In genomic region chr3:101423984-101424888, GRCh38 we compare ENCODE assay signal across 23 cellular contexts.
DNase-seq lines count a peak whose midpoint lies in the region; ATAC-seq and TF ChIP-seq lines count a peak whose summit lies in the region.
"Had no signal": no experiment of that assay in that cellular context is flagged by ENCODE, and none has a peak within 500 bp of the region (broad histone marks: within the 10 kb centered on the region; RNA-seq: fewer than 3 reads in every experiment).

No MANE protein-coding gene starts in this region.

- CTCF ChIA-PET in activated CD4-positive, alpha-beta T cell treated with anti-CD3 and anti-CD28 coated beads for 36 hours (lab: Charles Lee), result no interaction called here

- H3T11ph ChIP-seq in H9 (ENCODE audit: low read length), result no peak overlapping the region

- no peaks in the 10 kb centered on the region for H4K20me1 ChIP-seq in H9 (ENCODE audit: control insufficient read depth, insufficient read depth, insufficient read length)

- no peak overlapping the region for H3K56ac ChIP-seq in H9 (ENCODE audit: insufficient read length, low read depth, low read length)

- H4K91ac ChIP-seq in H9 (ENCODE audit: insufficient read length, low read depth, low read length) (no peak overlapping the region), neuronal stem cell (ENCODE audit: low read depth, low read length, poor library complexity) (no peak overlapping the region)

- peaks cover 21% of the 10 kb centered on the region for H3K36me3 Mint-ChIP-seq in activated CD4-positive, alpha-beta T cell treated with anti-CD3 and anti-CD28 coated beads for 36 hours (ENCODE audit: low read depth)
- H3K36me3 Mint-ChIP-seq in H9 (ENCODE audit: insufficient read depth in 1 of 3, low read depth in 3 of 3), result peaks cover 4 to 15% (median 7%) of the 10 kb centered on the region in 3 experiments; a peak in 5 of 7 replicates
- peaks cover 11% of the 10 kb centered on the region for H3K36me3 Mint-ChIP-seq in activated naive CD8-positive, alpha-beta T cell treated with anti-CD3 and anti-CD28 coated beads, Interleukin-2, amount 50 U/mL, for 24 hours (ENCODE audit: low read depth)
- peaks cover 2% of the 10 kb centered on the region for H3K36me3 Mint-ChIP-seq in chondrocyte (ENCODE audit: low read depth)

- POLR2A ChIA-PET in activated CD4-positive, alpha-beta T cell treated with anti-CD3 and anti-CD28 coated beads for 36 hours (lab: Charles Lee), result interaction anchor here (0.6 kb wide), 1 partner anchor 88 kb away, joined by 3 read pairs; no protein-coding TSS in a partner anchor

- H3K27me3 Mint-ChIP-seq in activated CD4-positive, alpha-beta T cell treated with anti-CD3 and anti-CD28 coated beads for 36 hours, result no peaks in the 10 kb centered on the region
- no peaks in the 10 kb centered on the region for H3K27me3 Mint-ChIP-seq in H9 (ENCODE audit: low read depth)
- H3K27me3 Mint-ChIP-seq in activated naive CD8-positive, alpha-beta T cell treated with anti-CD3 and anti-CD28 coated beads, Interleukin-2, amount 50 U/mL, for 24 hours, result no peaks in the 10 kb centered on the region
- no peaks in the 10 kb centered on the region for H3K27me3 Mint-ChIP-seq in chondrocyte (ENCODE audit: low read depth)
- H3K27me3 Mint-ChIP-seq: B cell had no signal

- H2AK5ac ChIP-seq in H9 (ENCODE audit: insufficient read length, low read length) (no peak overlapping the region), neuronal stem cell (ENCODE audit: low read depth, low read length) (no peak overlapping the region)

- H3K4me1 ChIP-seq in H9 (ENCODE audit: insufficient read depth, low read length), result no peaks in the 10 kb centered on the region
- no peaks in the 10 kb centered on the region for H3K4me1 ChIP-seq in neuronal stem cell (ENCODE audit: control insufficient read depth in 2 of 2, insufficient read depth in 1 of 2, low read depth in 1 of 2, low read length in 2 of 2)
- H3K4me1 ChIP-seq in thyroid gland, result no peaks in the 10 kb centered on the region
- H3K4me1 ChIP-seq: ascending aorta, psoas muscle had no signal

- H3K36me3 ChIP-seq in neuronal stem cell (replicated peaks in 1 of 2; ENCODE audit: control insufficient read depth in 2 of 2, insufficient read depth in 2 of 2, low read length in 2 of 2), result no peaks in the 10 kb centered on the region
- H3K36me3 ChIP-seq in thyroid gland, result no peaks in the 10 kb centered on the region
- H3K36me3 ChIP-seq: ascending aorta, esophagus muscularis mucosa had no signal

- peak; percentile 79 for ATAC-seq in activated CD4-positive, alpha-beta T cell treated with anti-CD3 and anti-CD28 coated beads for 36 hours
- ATAC-seq in activated naive CD8-positive, alpha-beta T cell treated with anti-CD3 and anti-CD28 coated beads, Interleukin-2, amount 50 U/mL, for 24 hours, result peak; percentile 82
- ATAC-seq: psoas muscle had no signal

- H3K27ac Mint-ChIP-seq in activated CD4-positive, alpha-beta T cell treated with anti-CD3 and anti-CD28 coated beads for 36 hours, result no peak overlapping the region
- peak overlapping the region in 2 of 3 experiments; percentile 44 to 84; a peak in 5 of 7 replicates for H3K27ac Mint-ChIP-seq in H9
- H3K27ac Mint-ChIP-seq in activated naive CD8-positive, alpha-beta T cell treated with anti-CD3 and anti-CD28 coated beads, Interleukin-2, amount 50 U/mL, for 24 hours, result peak overlapping the region; percentile 24
- H3K27ac Mint-ChIP-seq in chondrocyte (ENCODE audit: unreplicated experiment), result no peak overlapping the region
- H3K27ac Mint-ChIP-seq: B cell had no signal

- no peak overlapping the region for H2BK15ac ChIP-seq in H9 (ENCODE audit: low read depth, low read length)
- no peak overlapping the region for H2BK15ac ChIP-seq in neuronal stem cell (ENCODE audit: low read length)

- H3K9me3 ChIP-seq in H9 (ENCODE audit: control insufficient read depth, low read depth, low read length) (peaks cover 4% of the 10 kb centered on the region), neuronal stem cell (replicated peaks in 1 of 2; ENCODE audit: control insufficient read depth in 2 of 2, insufficient read depth in 1 of 2, low read depth in 1 of 2, low read length in 2 of 2) (peaks cover 8 to 11% of the 10 kb centered on the region in 2 donors), thyroid gland (no peaks in the 10 kb centered on the region)
- H3K9me3 ChIP-seq: esophagus muscularis mucosa, psoas muscle had no signal

- TF ChIP-seq CTCF in H9 (conservative IDR thresholded peaks at IDR 0.05) (no peak), chondrocyte (IDR thresholded peaks at IDR 0.05) (no peak), thyroid gland (IDR thresholded peaks at IDR 0.05) (no peak)

- H3K18ac ChIP-seq in H9 (ENCODE audit: insufficient read length, low read depth, low read length) (peak overlapping the region; percentile 7), neuronal stem cell (ENCODE audit: low read length) (peak overlapping the region; percentile 19)

- no peak overlapping the region for H3K27ac ChIP-seq in H9 (ENCODE audit: insufficient read length, low read depth, low read length)
- no peak overlapping the region for H3K27ac ChIP-seq in neuronal stem cell (replicated peaks; ENCODE audit: low read length)
- H3K27ac ChIP-seq in thyroid gland, result no peak overlapping the region
- H3K27ac ChIP-seq: ascending aorta, esophagus muscularis mucosa, psoas muscle had no signal

- peaks cover 47% of the 10 kb centered on the region for H3K4me1 Mint-ChIP-seq in activated CD4-positive, alpha-beta T cell treated with anti-CD3 and anti-CD28 coated beads for 36 hours
- H3K4me1 Mint-ChIP-seq in H9 (no peaks in the 10 kb centered on the region), chondrocyte (ENCODE audit: low read depth) (no peaks in the 10 kb centered on the region)
- peaks cover 41% of the 10 kb centered on the region for H3K4me1 Mint-ChIP-seq in activated naive CD8-positive, alpha-beta T cell treated with anti-CD3 and anti-CD28 coated beads, Interleukin-2, amount 50 U/mL, for 24 hours
- H3K4me1 Mint-ChIP-seq: neural crest cell had no signal

- peak overlapping the region; percentile 72 for H4K5ac ChIP-seq in H9 (ENCODE audit: insufficient read length, low read depth, low read length)

- H3K79me2 ChIP-seq in H9 (ENCODE audit: insufficient read depth, low read length), result no peaks in the 10 kb centered on the region

- no peak overlapping the region for H3K4ac ChIP-seq in H9 (ENCODE audit: low read depth, low read length)
- H3K4ac ChIP-seq in neuronal stem cell (ENCODE audit: low read length), result no peak overlapping the region

- H2BK5ac ChIP-seq in H9 (ENCODE audit: insufficient read length, low read length), result no peak overlapping the region
- H2BK5ac ChIP-seq in neuronal stem cell (ENCODE audit: low read length), result peak overlapping the region; percentile 53

- peak; percentile 45 for DNase-seq in activated CD4-positive, alpha-beta T cell treated with anti-CD3 and anti-CD28 coated beads for 36 hours
- no peak for DNase-seq in activated CD4-positive, alpha-beta T cell treated with anti-CD3 and anti-CD28 coated beads for 1 hour
- DNase-seq in H9 (no peak), neuronal stem cell (ENCODE audit: low spot score) (no peak), inferior parietal cortex (ENCODE audit: extremely low spot score) (no peak), chondrocyte (ENCODE audit: low spot score) (no peak), thyroid gland (no peak)
- peak; percentile 11 for DNase-seq in activated naive CD8-positive, alpha-beta T cell treated with anti-CD3 and anti-CD28 coated beads, Interleukin-2, amount 50 U/mL, for 24 hours
- DNase-seq: activated effector memory CD4-positive, alpha-beta T cell treated with anti-CD3 and anti-CD28 coated beads, Interleukin-2, amount 50 U/mL, for 16 hours; effector memory CD4-positive, alpha-beta T cell; HCEC 1CT; mesendoderm; NCI-H1048; NCI-H1930; NCI-H226; NCI-H82; OCI-M1; psoas muscle; SHP77 treated with DMSO at 0.1 percent for 48 hours had no signal

- H4K8ac ChIP-seq in H9 (replicated peaks; ENCODE audit: insufficient read length, low read depth, low read length) (no peak overlapping the region), neuronal stem cell (ENCODE audit: low read depth, low read length) (no peak overlapping the region)

- H3K9me3 Mint-ChIP-seq in activated CD4-positive, alpha-beta T cell treated with anti-CD3 and anti-CD28 coated beads for 36 hours (ENCODE audit: low read depth), result peaks cover 31% of the 10 kb centered on the region
- H3K9me3 Mint-ChIP-seq in H9, result peaks cover 20 to 34% of the 10 kb centered on the region in 2 experiments
- H3K9me3 Mint-ChIP-seq in activated naive CD8-positive, alpha-beta T cell treated with anti-CD3 and anti-CD28 coated beads, Interleukin-2, amount 50 U/mL, for 24 hours, result peaks cover 40% of the 10 kb centered on the region
- H3K9me3 Mint-ChIP-seq in chondrocyte (ENCODE audit: low read depth), result peaks cover 12% of the 10 kb centered on the region

- no peaks in the 10 kb centered on the region for H3K27me3 ChIP-seq in H9 (ENCODE audit: insufficient read depth, low read length)
- no peaks in the 10 kb centered on the region for H3K27me3 ChIP-seq in neuronal stem cell (ENCODE audit: control insufficient read depth in 3 of 3, insufficient read depth in 3 of 3, low read depth in 1 of 3, low read length in 3 of 3)
- H3K27me3 ChIP-seq in thyroid gland, result no peaks in the 10 kb centered on the region
- H3K27me3 ChIP-seq: ascending aorta, esophagus muscularis mucosa had no signal

- H3K23ac ChIP-seq in H9 (ENCODE audit: insufficient read length, low read depth, low read length) (no peak overlapping the region), neuronal stem cell (ENCODE audit: low read depth, low read length, poor library complexity) (no peak overlapping the region)

- no CpG with 5 or more reads among the region's 11 CpGs for WGBS in H9 (ENCODE audit: extremely low coverage, insufficient read length, low lambda C conversion rate)
- WGBS in neuronal stem cell (ENCODE audit: extremely low coverage in 2 of 2, insufficient read length in 2 of 2, insufficient replicate concordance in 1 of 2), 2 donors, result no CpG with 5 or more reads among the region's 11 CpGs
- 95 to 97% methylated on average over 10 to 11 of the region's 11 CpGs for WGBS in thyroid gland, 2 donors

- no peak overlapping the region for H3K9ac ChIP-seq in H9 (ENCODE audit: extremely low read depth, insufficient read length, low read length)
- H3K9ac ChIP-seq in neuronal stem cell (ENCODE audit: low read depth, low read length, poor library complexity), result peak overlapping the region; percentile 55

- TF ChIP-seq POLR2A in thyroid gland (IDR thresholded peaks at IDR 0.05), result no peak

- H2AFZ ChIP-seq in H9 (ENCODE audit: low read length) (no peak overlapping the region), neuronal stem cell (ENCODE audit: low read length) (no peak overlapping the region)

- H2BK20ac ChIP-seq in H9 (ENCODE audit: low read depth, low read length, poor library complexity, severe bottlenecking), result no peak overlapping the region

- H2BK12ac ChIP-seq in H9 (ENCODE audit: insufficient read length, low read depth, low read length) (no peak overlapping the region), neuronal stem cell (ENCODE audit: low read length) (peak overlapping the region; percentile 35)

- H2BK120ac ChIP-seq in H9 (ENCODE audit: low read depth, low read length, poor library complexity, severe bottlenecking), result no peak overlapping the region
- H2BK120ac ChIP-seq in neuronal stem cell (ENCODE audit: low read depth, low read length), result no peak overlapping the region

- H3K4me3 ChIP-seq in neuronal stem cell (ENCODE audit: low read length in 2 of 2) (peak overlapping the region in 1 of 2 donors; percentile 70), thyroid gland (replicated peaks in 1 of 3) (no peak overlapping the region)
- H3K4me3 ChIP-seq: ascending aorta, esophagus muscularis mucosa, psoas muscle had no signal

- no peaks in the 10 kb centered on the region for H3K23me2 ChIP-seq in H9 (ENCODE audit: insufficient read length, low read depth, low read length, poor library complexity, severe bottlenecking)

- H3K4me2 ChIP-seq in H9 (ENCODE audit: insufficient read depth, insufficient read length, low read length) (no peak overlapping the region), neuronal stem cell (ENCODE audit: insufficient read depth, low read length, poor library complexity, severe bottlenecking) (no peak overlapping the region)

- H3K79me1 ChIP-seq in H9 (ENCODE audit: insufficient read depth, low read depth, low read length, poor library complexity, severe bottlenecking) (no peaks in the 10 kb centered on the region), neuronal stem cell (ENCODE audit: low read depth, low read length) (peaks cover 3% of the 10 kb centered on the region)

- H3K4me3 Mint-ChIP-seq in activated CD4-positive, alpha-beta T cell treated with anti-CD3 and anti-CD28 coated beads for 36 hours, result no peak overlapping the region
- H3K4me3 Mint-ChIP-seq in H9 (no peak overlapping the region), chondrocyte (ENCODE audit: unreplicated experiment) (no peak overlapping the region)
- H3K4me3 Mint-ChIP-seq in activated naive CD8-positive, alpha-beta T cell treated with anti-CD3 and anti-CD28 coated beads, Interleukin-2, amount 50 U/mL, for 24 hours, result no peak overlapping the region
- H3K4me3 Mint-ChIP-seq: B cell, neural crest cell had no signal

- H3K14ac ChIP-seq in H9 (ENCODE audit: insufficient read depth, low read length), result peak overlapping the region; percentile 34; the same call in 1 of the 2 replicates
- no peak overlapping the region for H3K14ac ChIP-seq in neuronal stem cell (ENCODE audit: low read length)

- intact Hi-C loops in activated CD4-positive, alpha-beta T cell treated with anti-CD3 and anti-CD28 coated beads for 36 hours (cut with DNase I, micrococcal nuclease), result no loop called here
- intact Hi-C loops in thyroid gland (cut with DNase I), result no loop called here

Comparison
In these comparisons a context has a peak if more than half of its experiments do, and no peak if none do; other contexts are left out.
1. DNase-seq: peak in activated CD4-positive, alpha-beta T cell treated with anti-CD3 and anti-CD28 coated beads for 36 hours (single experiment) and activated naive CD8-positive, alpha-beta T cell treated with anti-CD3 and anti-CD28 coated beads, Interleukin-2, amount 50 U/mL, for 24 hours (single experiment); none in activated CD4-positive, alpha-beta T cell treated with anti-CD3 and anti-CD28 coated beads for 1 hour (single experiment), H9 (single experiment), neuronal stem cell (single experiment), inferior parietal cortex (single experiment), chondrocyte (single experiment) and thyroid gland (0 of 2).
2. H3K27ac Mint-ChIP-seq: peak in H9 (2 of 3) and activated naive CD8-positive, alpha-beta T cell treated with anti-CD3 and anti-CD28 coated beads, Interleukin-2, amount 50 U/mL, for 24 hours (single experiment); none in activated CD4-positive, alpha-beta T cell treated with anti-CD3 and anti-CD28 coated beads for 36 hours (single experiment) and chondrocyte (single experiment).